8 cellular contexts compared by ENCODE assay signal in genomic region chr6:49551126-49551865, GRCh38.
A peak's percentile ranks its signal among the peaks of the same experiment; 100 is the strongest.
DNase-seq lines count a peak whose midpoint lies in the region; ATAC-seq and TF ChIP-seq lines count a peak whose summit lies in the region.

No MANE protein-coding gene starts in this region.

- peak; percentile 47 to 52 for ATAC-seq in stimulated activated naive B cell treated with anti-CD40 and anti-IgM and Interleukin-4, amounts not matched to agents 10 μg/mL and 1 μg/mL and 100 μg/mL, for 72 hours (replicated peaks)

- in situ Hi-C loops in HAP-1 (cut with MboI; ENCODE audit: low sequenced_read_pairs), result no loop called here

- H3K27me3 Mint-ChIP-seq in stimulated activated naive B cell treated with anti-CD40 and anti-IgM and Interleukin-4, amounts not matched to agents 10 μg/mL and 1 μg/mL and 100 μg/mL, for 72 hours, result peaks cover 20 to 36% of the 10 kb centered on the region in 2 donors

- peak; percentile 20 for DNase-seq in NCI-H345 treated with DMSO at 0.1 percent for 48 hours (lab: John Stamatoyannopoulos, UW; ENCODE audit: unreplicated experiment)
- no peak for DNase-seq in NCI-H345 (lab: John Stamatoyannopoulos, UW)
- DNase-seq in HAP-1 (ENCODE audit: low spot score in 2 of 2), result peak; percentile 72 to 89
- no peak for DNase-seq in MM.1S
- DNase-seq in astrocyte of the hippocampus (ENCODE audit: low read depth, low spot score), result peak; percentile 69
- DNase-seq in islet precursor cell, result peak; percentile 66
- DNase-seq in stimulated activated naive B cell treated with anti-CD40 and anti-IgM and Interleukin-4, amounts not matched to agents 10 μg/mL and 1 μg/mL and 100 μg/mL, for 72 hours, result no peak
- DNase-seq in hepatic stellate cell (ENCODE audit: low spot score), result no peak

- H3K27me3 ChIP-seq in HAP-1 (ENCODE audit: low read depth) (no peaks in the 10 kb centered on the region), MM.1S (replicated peaks; ENCODE audit: insufficient read depth, low read length) (no peaks in the 10 kb centered on the region)

- H2AFZ ChIP-seq in MM.1S (ENCODE audit: low read length), result peak overlapping the region; percentile 96

- no peak overlapping the region for H3K27ac ChIP-seq in MM.1S (ENCODE audit: low read length)

- no peaks in the 10 kb centered on the region for H3K36me3 ChIP-seq in HAP-1 (replicated peaks)
- H3K36me3 ChIP-seq in MM.1S (replicated peaks; ENCODE audit: insufficient read depth, low read length), result no peaks in the 10 kb centered on the region

- H3K4me2 ChIP-seq in MM.1S (ENCODE audit: low read depth, low read length), result peak overlapping the region; percentile 100

- H3K27ac Mint-ChIP-seq in stimulated activated naive B cell treated with anti-CD40 and anti-IgM and Interleukin-4, amounts not matched to agents 10 μg/mL and 1 μg/mL and 100 μg/mL, for 72 hours, result no peak overlapping the region

- peak overlapping the region; percentile 68 to 78 for H3K4me3 Mint-ChIP-seq in stimulated activated naive B cell treated with anti-CD40 and anti-IgM and Interleukin-4, amounts not matched to agents 10 μg/mL and 1 μg/mL and 100 μg/mL, for 72 hours

- H3K4me1 Mint-ChIP-seq in stimulated activated naive B cell treated with anti-CD40 and anti-IgM and Interleukin-4, amounts not matched to agents 10 μg/mL and 1 μg/mL and 100 μg/mL, for 72 hours, result peaks cover 16 to 21% of the 10 kb centered on the region in 2 donors

- no peaks in the 10 kb centered on the region for H3K36me3 Mint-ChIP-seq in stimulated activated naive B cell treated with anti-CD40 and anti-IgM and Interleukin-4, amounts not matched to agents 10 μg/mL and 1 μg/mL and 100 μg/mL, for 72 hours

- H3K4me1 ChIP-seq in HAP-1 (peaks cover 33% of the 10 kb centered on the region), MM.1S (ENCODE audit: low read length) (no peaks in the 10 kb centered on the region)

- H4K20me1 ChIP-seq in MM.1S (ENCODE audit: insufficient read depth, low read length), result no peaks in the 10 kb centered on the region

- H3K9ac ChIP-seq in MM.1S (ENCODE audit: low read length), result peak overlapping the region; percentile 21; the same call in 1 of the 2 replicates

- H3K9me3 ChIP-seq in HAP-1 (no peaks in the 10 kb centered on the region), MM.1S (replicated peaks; ENCODE audit: insufficient read depth, low read length) (no peaks in the 10 kb centered on the region)

- 0 out of 2 replicates have a peak, but pooled peaks cover 6% of the 10 kb centered on the region for H3F3A ChIP-seq in MM.1S (ENCODE audit: insufficient read depth, low read length)

- no peaks in the 10 kb centered on the region for H3K9me3 Mint-ChIP-seq in stimulated activated naive B cell treated with anti-CD40 and anti-IgM and Interleukin-4, amounts not matched to agents 10 μg/mL and 1 μg/mL and 100 μg/mL, for 72 hours

- H3K4me3 ChIP-seq in HAP-1 (peak overlapping the region; percentile 38), MM.1S (ENCODE audit: low read length) (peak overlapping the region; percentile 82)

- H3K79me2 ChIP-seq in MM.1S (ENCODE audit: low read length), result no peaks in the 10 kb centered on the region

- H3K9me2 ChIP-seq in MM.1S (replicated peaks; ENCODE audit: insufficient read depth, low read length), result no peaks in the 10 kb centered on the region

- TF ChIP-seq CTCF in MM.1S (IDR thresholded peaks at IDR 0.05; ENCODE audit: low read length), result no peak

Comparison
In these comparisons a context has a peak if more than half of its experiments do, and no peak if none do; other contexts are left out.
1. DNase-seq: peak in NCI-H345 treated with DMSO at 0.1 percent for 48 hours (single experiment), HAP-1 (2 of 2), astrocyte of the hippocampus (single experiment) and islet precursor cell (single experiment); none in NCI-H345 (single experiment), MM.1S (single experiment), stimulated activated naive B cell treated with anti-CD40 and anti-IgM and Interleukin-4, amounts not matched to agents 10 μg/mL and 1 μg/mL and 100 μg/mL, for 72 hours (single experiment) and hepatic stellate cell (single experiment).